In the genomic region with DNA sequence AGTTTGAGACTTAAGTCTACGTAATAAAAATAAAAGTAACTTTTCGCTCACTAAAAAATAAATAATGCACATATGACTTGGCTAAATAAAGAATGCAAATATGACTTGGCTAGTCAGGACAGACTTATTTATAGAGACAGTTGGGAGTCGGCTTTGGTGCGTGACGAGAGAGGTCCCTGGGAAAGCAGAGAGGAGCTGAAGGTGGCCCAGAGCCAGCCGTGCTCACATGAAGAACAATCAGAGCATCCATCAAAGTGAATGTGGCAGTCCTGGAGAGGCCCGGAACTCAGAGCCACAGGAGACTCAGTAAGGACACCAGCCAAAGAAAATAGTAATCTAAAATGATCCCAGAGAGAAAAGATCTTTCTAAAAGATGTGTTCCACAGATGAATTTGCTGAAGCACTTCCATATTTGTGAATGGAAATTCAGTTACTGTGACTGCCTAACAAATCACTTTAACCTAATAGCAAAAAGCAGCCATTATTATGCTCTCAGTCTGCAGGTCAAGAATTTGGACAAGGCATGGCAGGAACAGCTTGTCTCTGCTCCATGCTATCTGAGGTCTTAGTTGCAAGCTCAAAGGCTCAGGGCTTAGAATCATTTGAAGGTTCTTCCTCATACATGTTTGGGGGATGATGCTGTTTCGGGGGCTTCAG, we compare ENCODE assay signal across 9 cellular contexts. TPM values are rescaled to one million over a fixed set of nuclear protein-coding genes. Genes with fewer than 3 reads are reported as not detected.
A peak's percentile ranks its signal among the peaks of the same experiment; 100 is the strongest.
DNase-seq lines count a peak whose midpoint lies in the region; ATAC-seq and TF ChIP-seq lines count a peak whose summit lies in the region.
"Had no signal": no experiment of that assay in that cellular context is flagged by ENCODE, and none has a peak within 500 bp of the region (broad histone marks: within the 10 kb centered on the region; RNA-seq: fewer than 3 reads in every experiment).

No MANE protein-coding gene starts in this region.

- 0 out of 2 replicates have a peak, but pooled peaks cover 3% of the 10 kb centered on the region for H3K36me3 Mint-ChIP-seq in HFFc6 (ENCODE audit: low read depth)
- H3K36me3 Mint-ChIP-seq: natural killer cell had no signal

- H3K4me3 ChIP-seq in ascending aorta (no peak overlapping the region), testis (no peak overlapping the region), hepatocyte (no peak overlapping the region)

- WGBS in testis, 2 donors: 41% methylated on average over 8 of the region's 8 CpGs
- WGBS in hepatocyte (ENCODE audit: low lambda C conversion rate, missing lambda C conversion rate): 69% methylated on average over 8 of the region's 8 CpGs

- peak; percentile 85 for DNase-seq in HFFc6
- peak; percentile 19 to 79 for DNase-seq in ascending aorta (ENCODE audit: low spot score in 2 of 2)
- DNase-seq in hepatic stellate cell (ENCODE audit: low spot score): peak; percentile 62
- peak; percentile 55 for DNase-seq in testis
- DNase-seq in AML-193 (lab: John Stamatoyannopoulos, UW): no peak
- DNase-seq in hepatocyte (ENCODE audit: low spot score): no peak
- DNase-seq: natural killer cell had no signal

- H3K4me3 Mint-ChIP-seq in HFFc6: peak overlapping the region; percentile 72
- H3K4me3 Mint-ChIP-seq: natural killer cell had no signal

- intact Hi-C loops in ascending aorta (cut with DNase I): no loop called here
- intact Hi-C loops in testis (cut with DNase I; ENCODE audit: low total_unique reads): no loop called here

- H3K9me3 Mint-ChIP-seq in HFFc6: no peaks in the 10 kb centered on the region; the same call in 1 of the 2 replicates
- H3K9me3 Mint-ChIP-seq: natural killer cell had no signal

- peak overlapping the region; percentile 93 for H3K27ac Mint-ChIP-seq in HFFc6
- H3K27ac Mint-ChIP-seq: natural killer cell had no signal

- H3K27me3 Mint-ChIP-seq in HFFc6 (ENCODE audit: insufficient read depth): no peaks in the 10 kb centered on the region; the same call in 1 of the 2 replicates

- H3K4me2 ChIP-seq in hepatocyte: no peak overlapping the region

- H3K4me1 ChIP-seq in ascending aorta (peaks cover 0 to 6% of the 10 kb centered on the region in 2 donors), testis (peaks cover 4% of the 10 kb centered on the region), hepatocyte (ENCODE audit: insufficient read depth) (no peaks in the 10 kb centered on the region)

- H3K9me3 ChIP-seq in ascending aorta (no peaks in the 10 kb centered on the region), testis (no peaks in the 10 kb centered on the region), hepatocyte (ENCODE audit: low read depth) (no peaks in the 10 kb centered on the region)

- no peak for TF ChIP-seq POLR2A in testis (IDR thresholded peaks at IDR 0.05)

- no peak overlapping the region for H2AFZ ChIP-seq in hepatocyte

- H3K9me2 ChIP-seq in hepatocyte (replicated peaks; ENCODE audit: insufficient read depth): no peaks in the 10 kb centered on the region

- no peaks in the 10 kb centered on the region for H3K79me2 ChIP-seq in hepatocyte

- H3K27ac ChIP-seq in ascending aorta: peak overlapping the region; percentile 12 to 30
- no peak overlapping the region for H3K27ac ChIP-seq in testis
- H3K27ac ChIP-seq in hepatocyte: no peak overlapping the region

- no peak for ATAC-seq in HG03139 (IDR thresholded peaks at IDR 0.05; ENCODE audit: unreplicated experiment)
- ATAC-seq in GM18868 (IDR thresholded peaks at IDR 0.05; ENCODE audit: unreplicated experiment): no peak
- ATAC-seq: natural killer cell had no signal

- H4K20me1 ChIP-seq in hepatocyte (ENCODE audit: insufficient read depth, poor library complexity, severe bottlenecking): no peaks in the 10 kb centered on the region

- H3K27me3 ChIP-seq in ascending aorta: no peaks in the 10 kb centered on the region
- H3K27me3 ChIP-seq in testis: no peaks in the 10 kb centered on the region
- no peaks in the 10 kb centered on the region for H3K27me3 ChIP-seq in hepatocyte

- peaks cover 57% of the 10 kb centered on the region for H3K4me1 Mint-ChIP-seq in HFFc6 (ENCODE audit: low read depth)
- H3K4me1 Mint-ChIP-seq: natural killer cell had no signal

- no peak for TF ChIP-seq CTCF in HFFc6 (IDR thresholded peaks at IDR 0.05)
- TF ChIP-seq CTCF in ascending aorta (IDR thresholded peaks at IDR 0.05): no peak
- no peak for TF ChIP-seq CTCF in testis (IDR thresholded peaks at IDR 0.05)
- no peak for TF ChIP-seq CTCF in hepatocyte (IDR thresholded peaks at IDR 0.05; ENCODE audit: poor library complexity)

- no peaks in the 10 kb centered on the region for H3K36me3 ChIP-seq in ascending aorta
- H3K36me3 ChIP-seq in testis (ENCODE audit: low read depth, missing control alignments): no peaks in the 10 kb centered on the region
- H3K36me3 ChIP-seq in hepatocyte (replicated peaks; ENCODE audit: insufficient read depth, low read depth): no peaks in the 10 kb centered on the region

RNA-seq across cellular contexts. Expression of a gene that starts 34.8 kb away (rescaled TPM):
- 10 to 100 TPM; 54.4 to 84.5 (median 64.5) TPM for total RNA-seq in HFFc6 (2021; fragmentation: NEBNext Ultra II Directional; extraction: Animal tissue kit (Norgen Biotek cat#: 25700))
- total RNA-seq in ascending aorta (16.2 TPM), testis (10 to 100 TPM; 59.2 to 81.8 TPM), hepatocyte (57.6 and 58.6 TPM in 2 replicates)
- polyA plus RNA-seq in testis (ENCODE audit: insufficient read depth, low read depth, low replicate concordance) (101 TPM), hepatocyte (58.3 and 82.6 TPM in 2 replicates)

RNA-seq across cellular contexts. Expression of a gene that starts 35.0 kb away (rescaled TPM):
- 1 to 10 TPM in 1 of 6 experiments, under 1 TPM in 5; 0.33 to 1.1 (median 0.64) TPM for total RNA-seq in HFFc6 (2021; fragmentation: NEBNext Ultra II Directional; extraction: Animal tissue kit (Norgen Biotek cat#: 25700))
- total RNA-seq in ascending aorta: not detected
- total RNA-seq in testis: 10 to 100 TPM; 43.9 to 44.2 TPM
- polyA plus RNA-seq in testis (ENCODE audit: insufficient read depth, low read depth, low replicate concordance): 96.1 TPM
- total RNA-seq in hepatocyte: 0.80 and 0.84 TPM in 2 replicates
- 0.46 and 1.3 TPM in 2 replicates for polyA plus RNA-seq in hepatocyte

Comparison
In these comparisons a context has a peak if more than half of its experiments do, and no peak if none do; other contexts are left out.
1. DNase-seq: peak in HFFc6 (single experiment), ascending aorta (2 of 2), hepatic stellate cell (single experiment) and testis (single experiment); none in AML-193 (0 of 2) and hepatocyte (single experiment).
2. H3K27ac ChIP-seq: peak in ascending aorta (2 of 2); none in testis (0 of 2) and hepatocyte (single experiment).
3. RNA of a gene that starts 35.0 kb away (total RNA-seq): 43.9 to 44.2 TPM in testis; 0.80 to 0.84 TPM in hepatocyte, 0.33 to 1.1 TPM in HFFc6 and not detected in ascending aorta (single experiment); every median in the first group is over 10 times any median in the second.